In the genomic region with DNA sequence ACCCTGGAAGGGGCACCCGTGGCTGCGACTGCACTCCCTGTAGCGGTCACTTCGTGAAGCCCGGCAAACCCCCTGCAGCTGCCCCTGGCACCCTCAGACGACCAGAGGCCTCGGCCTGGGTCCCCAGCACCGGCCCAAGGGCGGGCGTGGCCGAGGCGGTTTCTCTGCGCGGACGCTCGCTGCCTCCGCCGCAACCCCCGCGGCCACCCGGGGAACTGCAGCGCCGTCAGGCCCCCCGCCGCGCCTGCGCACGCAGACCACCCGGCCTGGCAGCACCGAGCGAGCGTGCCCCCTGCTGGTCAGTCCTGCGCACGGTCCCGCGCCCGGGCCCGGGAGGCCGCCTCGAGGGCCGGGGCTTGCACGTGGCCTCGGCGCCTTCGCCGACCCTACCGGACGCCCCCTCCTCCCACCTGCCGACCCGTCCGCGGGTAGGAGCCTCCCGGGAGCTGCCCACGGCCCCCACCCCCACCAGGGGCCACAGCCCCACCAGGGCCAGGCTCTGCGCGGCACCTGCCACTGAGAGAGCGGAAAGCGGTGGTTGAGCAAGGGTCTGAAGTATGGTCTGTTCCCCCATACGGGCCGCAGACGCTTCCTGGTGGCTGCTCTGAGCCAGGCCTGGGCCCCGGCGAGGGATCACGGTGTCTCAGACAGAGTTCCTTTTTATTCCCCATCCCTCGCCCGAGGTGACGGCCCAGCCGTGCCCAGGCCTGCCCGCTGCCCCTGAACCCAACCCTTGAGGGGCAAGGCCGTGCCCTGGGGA, we compare ENCODE assay signal across 8 cellular contexts. TPM values are rescaled to one million over a fixed set of nuclear protein-coding genes. Genes with fewer than 3 reads are reported as not detected.
DNase-seq lines count a peak whose midpoint lies in the region; ATAC-seq and TF ChIP-seq lines count a peak whose summit lies in the region.

No MANE protein-coding gene starts in this region.

- H3K9me3 ChIP-seq in iPS-20b (ENCODE audit: insufficient read depth, low read depth, low read length) = no peaks in the 10 kb centered on the region
- no peaks in the 10 kb centered on the region for H3K9me3 ChIP-seq in skeletal muscle tissue (ENCODE audit: control insufficient read depth in 3 of 3, low read length in 3 of 3)

- TF ChIP-seq CTCF in brain (conservative IDR thresholded peaks at IDR 0.05) = peak; percentile 90 to 95

- H3K4me1 ChIP-seq in iPS-20b (ENCODE audit: insufficient read depth, low read length) (0 out of 2 replicates have a peak, but pooled peaks cover 2% of the 10 kb centered on the region), skeletal muscle tissue (ENCODE audit: control insufficient read depth in 3 of 3, insufficient read depth in 3 of 3, low read length in 3 of 3) (peaks cover 2 to 19% (median 9%) of the 10 kb centered on the region in 3 donors)

- peaks cover 11% of the 10 kb centered on the region for H3K27me3 Mint-ChIP-seq in brain

- DNase-seq in NCI-H524 (lab: John Stamatoyannopoulos, UW) = peak; percentile 43 to 82
- DNase-seq in NCI-H524 treated with DMSO at 0.1 percent for 48 hours (lab: John Stamatoyannopoulos, UW) = no peak
- peak; percentile 41 for DNase-seq in NCI-H187 treated with DMSO at 0.1 percent for 48 hours (lab: John Stamatoyannopoulos, UW)
- peak; percentile 92 for DNase-seq in UCSD-AML1 (lab: John Stamatoyannopoulos, UW; ENCODE audit: unreplicated experiment)

- H3K27ac Mint-ChIP-seq in brain = no peak overlapping the region

- H3K36me3 Mint-ChIP-seq in brain = no peaks in the 10 kb centered on the region

- H3K36me3 ChIP-seq in iPS-20b (ENCODE audit: insufficient read depth, low read depth, low read length) (no peaks in the 10 kb centered on the region), skeletal muscle tissue (ENCODE audit: control insufficient read depth in 3 of 3, insufficient read depth in 3 of 3, low read length in 3 of 3) (no peaks in the 10 kb centered on the region)

- H3K4me3 ChIP-seq in iPS-20b (ENCODE audit: low read length) (peak overlapping the region; percentile 30; the same call in 1 of the 2 replicates), skeletal muscle tissue (ENCODE audit: low read length in 3 of 3) (peak overlapping the region; percentile 56 to 72 (median 57))

- ATAC-seq in HG02943 (IDR thresholded peaks at IDR 0.05; ENCODE audit: low read depth, unreplicated experiment) = peak; percentile 79

- H3K4me3 Mint-ChIP-seq in brain = peak overlapping the region in 3 of 5 experiments; percentile 63 to 72 (median 70)

- no peak overlapping the region for H3K27ac ChIP-seq in iPS-20b (ENCODE audit: low read length)
- no peak overlapping the region for H3K27ac ChIP-seq in skeletal muscle tissue (ENCODE audit: low read depth, low read length)

- peaks cover 5% of the 10 kb centered on the region for H3K4me1 Mint-ChIP-seq in brain

- H3K9me3 Mint-ChIP-seq in brain = no peaks in the 10 kb centered on the region

- H3K27me3 ChIP-seq in iPS-20b (ENCODE audit: insufficient read depth, low read length) (peaks cover 23% of the 10 kb centered on the region), skeletal muscle tissue (ENCODE audit: control insufficient read depth in 3 of 3, insufficient read depth in 3 of 3, low read length in 3 of 3) (peaks cover 1 to 19% (median 13%) of the 10 kb centered on the region in 3 donors)

- no peak overlapping the region for H3K9ac ChIP-seq in iPS-20b (ENCODE audit: low read depth, low read length)
- peak overlapping the region in 2 of 3 donors; percentile 65 to 79 for H3K9ac ChIP-seq in skeletal muscle tissue (ENCODE audit: low read depth in 1 of 3, low read length in 3 of 3)

RNA-seq across cellular contexts. Expression of a gene that starts 11.5 kb away (rescaled TPM):
- 1.2 TPM for polyA plus RNA-seq in brain (ENCODE audit: insufficient read depth, low read depth, low replicate concordance)
- not detected for total RNA-seq in skeletal muscle tissue

RNA-seq across cellular contexts. Expression of a gene that starts 13.2 kb away (rescaled TPM):
- 24.5 TPM for polyA plus RNA-seq in brain (ENCODE audit: insufficient read depth, low read depth, low replicate concordance)
- total RNA-seq in skeletal muscle tissue = 13.6 TPM

RNA-seq across cellular contexts. Expression of a gene that starts 24.7 kb away (rescaled TPM):
- polyA plus RNA-seq in brain (ENCODE audit: insufficient read depth, low read depth, low replicate concordance) = not detected
- total RNA-seq in skeletal muscle tissue = 84.5 TPM

RNA-seq across cellular contexts. Expression of a gene that starts 29.6 kb away (rescaled TPM):
- polyA plus RNA-seq in brain (ENCODE audit: insufficient read depth, low read depth, low replicate concordance) = 281 TPM
- total RNA-seq in skeletal muscle tissue = 130 TPM

RNA-seq across cellular contexts. Expression of a gene that starts 34.9 kb away (rescaled TPM):
- polyA plus RNA-seq in brain (ENCODE audit: insufficient read depth, low read depth, low replicate concordance) = 3,590 TPM
- 3,178 TPM for total RNA-seq in skeletal muscle tissue
